In genomic region chr17:35819456-35819855, GRCh38 we compare ENCODE assay signal across 23 cellular contexts. TPM values are rescaled to one million over a fixed set of nuclear protein-coding genes. Genes with fewer than 3 reads are reported as not detected.
"Had no signal": no experiment of that assay in that cellular context is flagged by ENCODE, and none has a peak within 500 bp of the region (broad histone marks: within the 10 kb centered on the region; RNA-seq: fewer than 3 reads in every experiment).

No MANE protein-coding gene starts in this region.

- H3K9me3 Mint-ChIP-seq: dendritic cell treated with granulocyte-macrophage colony-stimulating factor and Interleukin-4, amounts not matched to agents 40 ng/mL and 50 ng/mL, for 4 days; effector memory CD8-positive, alpha-beta T cell; nephron; stimulated activated memory B cell treated with anti-CD40 and anti-IgM and Interleukin-4, amounts not matched to agents 10 μg/mL and 1 μg/mL and 100 μg/mL, for 72 hours had no signal

- H3K4me3 ChIP-seq: ascending aorta, breast epithelium, heart left ventricle, tibial artery, uterus had no signal

- H3K4me3 Mint-ChIP-seq: dendritic cell treated with granulocyte-macrophage colony-stimulating factor and Interleukin-4, amounts not matched to agents 40 ng/mL and 50 ng/mL, for 4 days; effector memory CD8-positive, alpha-beta T cell; nephron; stimulated activated memory B cell treated with anti-CD40 and anti-IgM and Interleukin-4, amounts not matched to agents 10 μg/mL and 1 μg/mL and 100 μg/mL, for 72 hours had no signal

- H3K36me3 ChIP-seq: breast epithelium, uterus had no signal

- DNase-seq: activated CD4-positive, alpha-beta T cell treated with anti-CD3 and anti-CD28 coated beads, Interleukin-2, amount 50 U/mL, for 1 hour; activated CD4-positive, CD25-positive, alpha-beta regulatory T cell; activated gamma-delta T cell; activated T-cell treated with anti-CD3 and anti-CD28 coated beads, Interleukin-2, amount 50 U/mL, for 48 hours; cerebellar nuclear complex; effector memory CD8-positive, alpha-beta T cell; heart left ventricle; occipital lobe; stimulated activated CD4-positive, alpha-beta T cell treated with anti-CD3 and anti-CD28 coated beads, Interleukin-2, amount 100 ng/mL, for 48 hours; tibial artery; uterus had no signal

- H3K27ac ChIP-seq: ascending aorta, breast epithelium, heart left ventricle, tibial artery, uterus had no signal

- H3K27me3 Mint-ChIP-seq: dendritic cell treated with granulocyte-macrophage colony-stimulating factor and Interleukin-4, amounts not matched to agents 40 ng/mL and 50 ng/mL, for 4 days; effector memory CD8-positive, alpha-beta T cell; stimulated activated memory B cell treated with anti-CD40 and anti-IgM and Interleukin-4, amounts not matched to agents 10 μg/mL and 1 μg/mL and 100 μg/mL, for 72 hours had no signal

- H3K27ac Mint-ChIP-seq: dendritic cell treated with granulocyte-macrophage colony-stimulating factor and Interleukin-4, amounts not matched to agents 40 ng/mL and 50 ng/mL, for 4 days; nephron; stimulated activated memory B cell treated with anti-CD40 and anti-IgM and Interleukin-4, amounts not matched to agents 10 μg/mL and 1 μg/mL and 100 μg/mL, for 72 hours had no signal

- H3K4me1 ChIP-seq: breast epithelium had no signal

- H3K9me3 ChIP-seq: ascending aorta, breast epithelium, heart left ventricle, tibial artery, uterus had no signal

- ATAC-seq: effector memory CD8-positive, alpha-beta T cell; heart left ventricle; stimulated activated memory B cell treated with anti-CD40 and anti-IgM and Interleukin-4, amounts not matched to agents 10 μg/mL and 1 μg/mL and 100 μg/mL, for 72 hours had no signal

- H3K27me3 ChIP-seq: ascending aorta, breast epithelium, heart left ventricle, tibial artery, uterus had no signal

RNA-seq across cellular contexts. Expression of gene MMP28, which starts 24.0 kb away (rescaled TPM):
- total RNA-seq: T-helper 2 cell treated with Interferon-gamma antibody and Interleukin-4, amounts not matched to agents 100 ng/mL and 5 ng/mL, for 36 hours had no signal

RNA-seq across cellular contexts. Expression of gene HEATR9, which starts 49.2 kb away (rescaled TPM):
- total RNA-seq: ascending aorta, frontal cortex, lower leg skin, mesenteric fat pad, occipital lobe, posterior vena cava, skeletal muscle tissue, subcutaneous adipose tissue, uterus had no signal
- polyA plus RNA-seq: heart left ventricle had no signal

RNA-seq across cellular contexts. Expression of gene C17orf50, which starts 58.8 kb away (rescaled TPM):
- total RNA-seq: ascending aorta; breast epithelium; heart left ventricle; lower leg skin; mesenteric fat pad; occipital lobe; posterior vena cava; skeletal muscle tissue; subcutaneous adipose tissue; T-helper 2 cell treated with Interferon-gamma antibody and Interleukin-4, amounts not matched to agents 100 ng/mL and 5 ng/mL, for 36 hours; uterus had no signal
